In the genomic region with DNA sequence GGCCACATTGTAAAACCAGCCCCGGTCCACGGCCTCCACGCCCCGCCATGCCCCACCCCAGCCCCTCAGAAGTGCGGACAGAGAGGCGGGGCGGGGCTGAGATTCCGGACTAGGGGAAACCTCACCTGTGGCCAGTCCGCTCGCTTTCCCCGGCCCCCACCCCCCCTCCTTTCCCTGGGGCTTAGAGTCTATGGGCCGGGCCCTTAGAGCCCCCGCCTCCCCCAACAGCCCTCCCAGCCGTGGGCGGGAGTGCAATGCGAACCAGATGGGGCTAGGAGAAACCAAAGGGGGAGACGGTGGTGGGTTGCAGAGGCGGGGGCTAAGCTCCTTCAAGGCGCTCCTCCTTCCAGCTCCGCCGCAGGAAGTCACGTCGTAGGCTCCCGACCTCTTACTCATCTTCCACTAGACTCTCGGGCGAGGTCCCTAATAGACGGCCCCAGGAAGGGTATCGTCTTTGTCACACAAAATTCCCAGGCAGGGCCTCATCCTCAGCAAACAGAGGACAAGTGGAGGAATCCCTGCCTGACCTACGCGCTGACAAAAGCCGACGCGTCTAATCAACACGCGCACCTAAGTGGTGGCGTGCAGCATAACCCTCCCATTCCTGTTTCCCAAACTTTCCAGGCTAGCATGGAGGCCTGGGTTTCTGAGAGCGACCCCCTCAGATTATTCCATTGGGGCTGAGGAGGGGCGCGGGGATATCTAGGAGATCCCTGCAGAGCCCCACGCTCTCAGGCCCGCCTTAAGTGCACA, we compare ENCODE assay signal across 8 cellular contexts. TPM values are rescaled to one million over a fixed set of nuclear protein-coding genes. Genes with fewer than 3 reads are reported as not detected.
A peak's percentile ranks its signal among the peaks of the same experiment; 100 is the strongest.
DNase-seq lines count a peak whose midpoint lies in the region; ATAC-seq and TF ChIP-seq lines count a peak whose summit lies in the region.

No MANE protein-coding gene starts in this region.

- peak; percentile 27 to 47 for TF ChIP-seq POLR2A in uterus (IDR thresholded peaks at IDR 0.05)

- H3K4me3 Mint-ChIP-seq in activated naive CD8-positive, alpha-beta T cell treated with anti-CD3 and anti-CD28 coated beads for 36 hours: peak overlapping the region; percentile 89
- peak overlapping the region; percentile 83 for H3K4me3 Mint-ChIP-seq in progenitor cell of endocrine pancreas (ENCODE audit: low read depth)

- TF ChIP-seq CTCF in progenitor cell of endocrine pancreas (IDR thresholded peaks at IDR 0.05; ENCODE audit: unreplicated experiment) (no peak), uterus (IDR thresholded peaks at IDR 0.05) (peak in 1 of 4 experiments; percentile 19)

- no peaks in the 10 kb centered on the region for H3K27me3 ChIP-seq in uterus

- intact Hi-C loops in cardiac septum (cut with DNase I) (loop anchor here (1.0 kb wide), 1 partner anchor 23 kb away; the partner anchor contains the start of gene STAT6), uterus (cut with DNase I; ENCODE audit: low total_unique reads) (no loop called here)

- H3K36me3 Mint-ChIP-seq in activated naive CD8-positive, alpha-beta T cell treated with anti-CD3 and anti-CD28 coated beads for 36 hours: peaks cover 35% of the 10 kb centered on the region
- H3K36me3 Mint-ChIP-seq in progenitor cell of endocrine pancreas (ENCODE audit: insufficient read depth): peaks cover 5% of the 10 kb centered on the region

- no peaks in the 10 kb centered on the region for H3K27me3 Mint-ChIP-seq in activated naive CD8-positive, alpha-beta T cell treated with anti-CD3 and anti-CD28 coated beads for 36 hours
- H3K27me3 Mint-ChIP-seq in progenitor cell of endocrine pancreas: no peaks in the 10 kb centered on the region

- H3K4me3 ChIP-seq in uterus: peak overlapping the region; percentile 69 to 89

- H3K9me3 ChIP-seq in uterus: no peaks in the 10 kb centered on the region

- DNase-seq in DMS79 (lab: John Stamatoyannopoulos, UW) (peak; percentile 34), HuH-7.5 (ENCODE audit: low spot score) (peak; percentile 69), cardiac septum (ENCODE audit: low spot score) (peak; percentile 87), progenitor cell of endocrine pancreas (ENCODE audit: low spot score, unreplicated experiment) (peak; percentile 57), uterus (peak; percentile 95 to 97)
- DNase-seq in activated naive CD8-positive, alpha-beta T cell treated with anti-CD3 and anti-CD28 coated beads for 36 hours: peak; percentile 92

- H3K27ac ChIP-seq in uterus: peak overlapping the region; percentile 96 to 99

- peaks cover 49% of the 10 kb centered on the region for H3K4me1 Mint-ChIP-seq in activated naive CD8-positive, alpha-beta T cell treated with anti-CD3 and anti-CD28 coated beads for 36 hours
- peaks cover 33% of the 10 kb centered on the region for H3K4me1 Mint-ChIP-seq in progenitor cell of endocrine pancreas (ENCODE audit: low read depth)

- H3K9me3 Mint-ChIP-seq in activated naive CD8-positive, alpha-beta T cell treated with anti-CD3 and anti-CD28 coated beads for 36 hours: no peaks in the 10 kb centered on the region
- H3K9me3 Mint-ChIP-seq in progenitor cell of endocrine pancreas (ENCODE audit: low read depth): no peaks in the 10 kb centered on the region

- H3K4me1 ChIP-seq in uterus: peaks cover 7 to 30% of the 10 kb centered on the region in 2 donors

- H3K36me3 ChIP-seq in uterus: no peaks in the 10 kb centered on the region

- peak overlapping the region; percentile 99 for H3K27ac Mint-ChIP-seq in activated naive CD8-positive, alpha-beta T cell treated with anti-CD3 and anti-CD28 coated beads for 36 hours
- peak overlapping the region; percentile 98 for H3K27ac Mint-ChIP-seq in progenitor cell of endocrine pancreas

- peak; percentile 15 for ATAC-seq in GM21526 (IDR thresholded peaks at IDR 0.05; ENCODE audit: low FRiP score, unreplicated experiment)
- peak; percentile 60 for ATAC-seq in SK-N-SH treated with all-trans-retinoic acid at 6 μM for 48 hours

TF ChIP-seq in SK-N-SH treated with all-trans-retinoic acid at 6 μM for 48 hours, 23 proteins besides CTCF, POLR2A, EP300 and RAD21:
- TF ChIP-seq RARB (CRISPR knock-in tag; IDR thresholded peaks at IDR 0.05) (no peak), PATZ1 (CRISPR knock-in tag; IDR thresholded peaks at IDR 0.05; ENCODE audit: borderline replicate concordance) (peak; percentile 46; the same call in 1 of the 2 replicates), ZFP3 (CRISPR knock-in tag; IDR thresholded peaks at IDR 0.05) (no peak), TCF4 (CRISPR knock-in tag; IDR thresholded peaks at IDR 0.05; ENCODE audit: borderline replicate concordance) (no peak), ISL1 (CRISPR knock-in tag; IDR thresholded peaks at IDR 0.05) (no peak), CREB5 (CRISPR knock-in tag; IDR thresholded peaks at IDR 0.05; ENCODE audit: low read depth) (no peak)

RNA-seq across cellular contexts. Expression of gene NAB2, which starts 1.0 kb away (rescaled TPM):
- total RNA-seq in activated naive CD8-positive, alpha-beta T cell treated with anti-CD3 and anti-CD28 coated beads for 36 hours: 10 to 100 TPM; 47.2 to 48.0 TPM
- total RNA-seq in cardiac septum (37.9 TPM), progenitor cell of endocrine pancreas (13.4 and 13.8 TPM in 2 replicates), uterus (10 to 100 TPM in 3 of 4 donors, 1 to 10 TPM in 1; 9.1 to 85.8 (median 33.9) TPM)

RNA-seq across cellular contexts. Expression of gene NEMP1, which starts 9.3 kb away (rescaled TPM):
- 10 to 100 TPM; 50.5 to 51.2 TPM for total RNA-seq in activated naive CD8-positive, alpha-beta T cell treated with anti-CD3 and anti-CD28 coated beads for 36 hours
- 2.4 TPM for total RNA-seq in cardiac septum
- total RNA-seq in progenitor cell of endocrine pancreas: 24.2 and 26.5 TPM in 2 replicates
- 10 to 100 TPM in 2 of 4 donors, 1 to 10 TPM in 2; 1.5 to 18.0 (median 9.9) TPM for total RNA-seq in uterus

RNA-seq across cellular contexts. Expression of gene STAT6, which starts 23.3 kb away (rescaled TPM):
- 100 to 1,000 TPM; 256 to 259 TPM for total RNA-seq in activated naive CD8-positive, alpha-beta T cell treated with anti-CD3 and anti-CD28 coated beads for 36 hours
- total RNA-seq in cardiac septum: 42.1 TPM
- total RNA-seq in progenitor cell of endocrine pancreas: 130 and 136 TPM in 2 replicates
- 100 to 1,000 TPM in 2 of 4 donors, 10 to 100 TPM in 2; 62.5 to 242 (median 94.3) TPM for total RNA-seq in uterus

RNA-seq across cellular contexts. Expression of gene MYO1A, which starts 37.9 kb away (rescaled TPM):
- 1 to 10 TPM; 1.3 to 1.4 TPM for total RNA-seq in activated naive CD8-positive, alpha-beta T cell treated with anti-CD3 and anti-CD28 coated beads for 36 hours
- total RNA-seq in cardiac septum: 0.11 TPM
- 1.2 and 1.6 TPM in 2 replicates for total RNA-seq in progenitor cell of endocrine pancreas
- total RNA-seq in uterus: 1 to 10 TPM in 1 of 4 donors, under 1 TPM in 1, not detected in 2; 0.59 to 1.3 TPM

RNA-seq across cellular contexts. Expression of gene LRP1, which starts 40.4 kb away (rescaled TPM):
- 1 to 10 TPM; 1.3 to 2.0 TPM for total RNA-seq in activated naive CD8-positive, alpha-beta T cell treated with anti-CD3 and anti-CD28 coated beads for 36 hours
- total RNA-seq in cardiac septum: 103 TPM
- total RNA-seq in progenitor cell of endocrine pancreas: 93.4 and 95.7 TPM in 2 replicates
- total RNA-seq in uterus: 100 to 1,000 TPM; 164 to 507 (median 318) TPM

Comparison
In these comparisons a context has a peak if more than half of its experiments do, and no peak if none do; other contexts are left out.
1. Peak in every context shown above with its lines: DNase-seq, ATAC-seq, H3K4me3 ChIP-seq and H3K27ac ChIP-seq.
2. DNase-seq: peak in every context shown above with its lines; median percentile 96 in uterus; 92 in activated naive CD8-positive, alpha-beta T cell treated with anti-CD3 and anti-CD28 coated beads for 36 hours; 87 in cardiac septum; 69 in HuH-7.5; 57 in progenitor cell of endocrine pancreas; 34 in DMS79.